In the genomic region with DNA sequence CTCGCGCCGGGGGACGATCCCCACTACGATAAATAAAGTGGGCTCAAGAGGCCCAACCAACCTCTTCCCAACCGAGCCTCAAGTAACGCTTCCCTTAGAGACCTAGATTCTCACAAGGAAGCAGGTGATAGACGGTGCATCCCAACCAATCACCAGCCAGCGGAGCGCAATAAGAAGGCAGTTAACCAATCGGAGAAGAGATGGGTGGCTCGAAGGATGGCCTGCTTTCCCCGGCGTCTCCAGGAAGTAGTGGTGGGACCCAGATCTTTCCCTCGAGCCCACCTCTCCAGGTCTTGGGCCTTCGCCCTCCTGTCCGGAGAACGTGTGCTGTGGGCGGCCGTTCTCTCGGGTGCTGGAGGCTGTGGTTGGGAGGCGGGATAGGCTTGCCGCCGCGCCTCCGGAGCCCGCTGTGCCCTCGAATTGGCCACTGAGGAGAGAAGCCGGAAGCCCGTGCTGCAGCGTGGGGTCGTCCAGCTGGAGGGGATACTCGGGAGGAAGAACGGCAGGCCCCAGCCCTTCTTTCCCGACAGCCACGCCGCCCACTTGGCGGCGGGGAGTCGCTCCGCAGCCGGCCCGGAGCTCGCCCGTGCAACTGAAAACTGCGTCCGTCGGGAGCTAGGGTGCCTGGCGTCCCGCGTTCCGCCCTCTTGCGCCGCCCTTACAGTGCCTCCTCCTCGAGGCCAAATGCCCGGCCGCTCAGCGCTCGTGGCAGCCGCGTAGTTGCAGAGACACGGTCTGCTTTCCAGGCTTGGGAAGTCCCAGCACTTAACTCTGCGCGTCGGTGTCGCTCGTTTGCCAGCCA, we compare ENCODE assay signal across 8 cellular contexts. TPM values are rescaled to one million over a fixed set of nuclear protein-coding genes. Genes with fewer than 3 reads are reported as not detected.
DNase-seq lines count a peak whose midpoint lies in the region; ATAC-seq and TF ChIP-seq lines count a peak whose summit lies in the region.

A gene (minus strand): TSS at position 594 of the 802 bp plus-strand sequence. CDS start 2,665 bp downstream, outside the sequence.

- TF ChIP-seq POLR2A in spleen (IDR thresholded peaks at IDR 0.05) = peak in 2 of 3 donors; percentile 42 to 55

- no peak for TF ChIP-seq CTCF in AG09309 (IDR thresholded peaks at IDR 0.05; ENCODE audit: control insufficient read depth, insufficient read depth, low read depth, low read length, missing control alignments)
- TF ChIP-seq CTCF in spleen (IDR thresholded peaks at IDR 0.05 in 8 of 11, conservative IDR thresholded peaks at IDR 0.05 in 3 of 11) = peak in 5 of 11 experiments; percentile 8 to 32 (median 16)

- ATAC-seq in GM19023 (IDR thresholded peaks at IDR 0.05; ENCODE audit: unreplicated experiment) (peak; percentile 98), HG03280 (IDR thresholded peaks at IDR 0.05; ENCODE audit: unreplicated experiment) (peak; percentile 97)

- peak; percentile 98 for DNase-seq in AG09309 (ENCODE audit: low read depth)
- DNase-seq in NCI-H345 treated with DMSO at 0.1 percent for 48 hours (lab: John Stamatoyannopoulos, UW; ENCODE audit: unreplicated experiment) = peak; percentile 82
- peak; percentile 55 to 71 (median 65) for DNase-seq in activated CD4-positive, CD25-positive, alpha-beta regulatory T cell (lab: John Stamatoyannopoulos, UW)
- peak; percentile 89 for DNase-seq in central memory CD4-positive, alpha-beta T cell
- peak; percentile 98 for DNase-seq in inferior parietal cortex (ENCODE audit: extremely low spot score)
- peak; percentile 96 for DNase-seq in spleen

- peak within 1 kb of the TSS; percentile 93 to 98 (median 96) for H3K27ac ChIP-seq in spleen

- H3K36me3 ChIP-seq in spleen = peaks cover 3 to 37% (median 28%) of the 10 kb centered on the region in 6 donors

- no peaks in the 10 kb centered on the region for H3K9me3 ChIP-seq in spleen

- H3K4me1 ChIP-seq in spleen = peaks cover 10 to 45% (median 33%) of the 10 kb centered on the region in 6 donors

- H3K4me3 ChIP-seq in AG09309 (ENCODE audit: control insufficient read depth, low read depth, low read length) = peak within 1 kb of the TSS; percentile 76
- peak within 1 kb of the TSS; percentile 85 to 98 (median 90) for H3K4me3 ChIP-seq in spleen

- no peaks in the 10 kb centered on the region for H3K27me3 ChIP-seq in spleen (replicated peaks in 1 of 7)

- intact Hi-C loops in spleen (cut with DNase I; ENCODE audit: low total_unique reads) = loop anchor here (5.0 kb wide), 1 partner anchor 35 kb away; no protein-coding TSS in a partner anchor

- 0 to 1% (median 0%) methylated on average over 48 to 67 of the region's 67 CpGs for WGBS in spleen, 5 donors

RNA-seq across cellular contexts. Expression of the gene that starts here (rescaled TPM):
- 10 to 100 TPM; 29.1 to 39.0 (median 30.5) TPM for total RNA-seq in spleen
- polyA plus RNA-seq in spleen = 10 to 100 TPM; 13.3 to 17.7 (median 15.0) TPM

Comparison
In these comparisons a context has a peak if more than half of its experiments do, and no peak if none do; other contexts are left out.
1. Peak in every context shown above with its lines: DNase-seq, ATAC-seq, H3K4me3 ChIP-seq and H3K27ac ChIP-seq.